Comparison of ENCODE assay signal across 17 cellular contexts in the genomic region with DNA sequence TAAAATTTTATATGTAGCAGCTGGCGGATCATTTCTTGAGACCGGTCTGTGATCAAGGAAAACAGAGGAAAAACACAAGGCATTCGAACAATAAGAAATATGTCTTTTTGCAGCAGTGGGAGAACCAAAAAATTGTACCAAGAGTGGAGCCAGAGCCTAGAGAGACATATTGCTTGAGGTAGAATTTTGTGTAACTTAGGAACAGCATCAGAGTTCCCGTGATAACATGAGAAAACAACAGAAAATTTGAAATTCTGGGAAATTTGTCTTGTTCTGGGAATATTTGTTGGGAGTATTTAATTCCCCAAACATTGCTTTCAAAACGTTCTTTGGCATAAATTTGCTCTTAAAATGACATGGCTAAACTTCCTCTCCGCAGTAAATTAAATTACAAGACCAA.
"Had no signal": no experiment of that assay in that cellular context is flagged by ENCODE, and none has a peak within 500 bp of the region (broad histone marks: within the 10 kb centered on the region; RNA-seq: fewer than 3 reads in every experiment).

No MANE protein-coding gene starts in this region.

- DNase-seq: effector memory CD4-positive, alpha-beta T cell; gastrocnemius medialis; glutamatergic neuron; kidney; left cardiac atrium; mammary epithelial cell; mucosa of descending colon; naive thymus-derived CD8-positive, alpha-beta T cell; posterior cingulate gyrus; stimulated activated CD4-positive, alpha-beta T cell treated with anti-CD3 and anti-CD28 coated beads, Interleukin-2, amount 100 ng/mL, for 48 hours; stimulated activated naive CD4-positive, alpha-beta T cell treated with Interleukin-2 at 50 U/mL for 16 hours; thyroid gland; uterus had no signal

- H3K4me1 ChIP-seq: thyroid gland, uterus had no signal

- H3K4me3 ChIP-seq: gastrocnemius medialis, hepatocyte, mucosa of descending colon, smooth muscle cell, suprapubic skin, thyroid gland, uterus had no signal

- H3K27ac ChIP-seq: hepatocyte, suprapubic skin, thyroid gland, uterus had no signal

- H3K27me3 ChIP-seq: gastrocnemius medialis, hepatocyte, suprapubic skin, thyroid gland, uterus had no signal

- H3K9me3 ChIP-seq: gastrocnemius medialis, mucosa of descending colon, suprapubic skin, thyroid gland, uterus had no signal

- H3K36me3 ChIP-seq: gastrocnemius medialis, suprapubic skin, thyroid gland, uterus had no signal

- ATAC-seq: esophagus mucosa; mucosa of descending colon; naive thymus-derived CD8-positive, alpha-beta T cell had no signal
